8 cellular contexts compared by ENCODE assay signal in genomic region chr6:42452171-42453026, GRCh38. TPM values are rescaled to one million over a fixed set of nuclear protein-coding genes. Genes with fewer than 3 reads are reported as not detected.
DNase-seq lines count a peak whose midpoint lies in the region; ATAC-seq, FAIRE-seq and TF ChIP-seq lines count a peak whose summit lies in the region.

No MANE protein-coding gene starts in this region.

- peak overlapping the region; percentile 100 for H3K4me3 Mint-ChIP-seq in T-helper 17 cell

- no peaks in the 10 kb centered on the region for H3K27me3 ChIP-seq in GM12878 (replicated peaks in 1 of 2; ENCODE audit: control insufficient read depth in 2 of 2, insufficient read depth in 2 of 2, low read length in 1 of 2)

- H3K9ac ChIP-seq in GM12878 (ENCODE audit: control insufficient read depth, insufficient read depth, low read length) = peak overlapping the region; percentile 87

- H3K4me3 ChIP-seq in GM12878 = peak overlapping the region; percentile 88

- H3K4me1 Mint-ChIP-seq in T-helper 17 cell = peaks cover 37% of the 10 kb centered on the region

- no peaks in the 10 kb centered on the region for H3K27me3 Mint-ChIP-seq in T-helper 17 cell

- ATAC-seq in T-helper 17 cell = peak; percentile 52
- ATAC-seq in GM12878 = peak; percentile 60
- peak; percentile 48 for ATAC-seq in sciatic nerve

- RAD21 ChIA-PET in GM12878 (lab: Charles Lee; ENCODE audit: unreplicated experiment) = interaction anchor here (0.6 to 5.6 kb wide), 17 partner anchors 10 to 1145 kb away, joined by 3 to 44 read pairs (median 5); no protein-coding TSS in a partner anchor

- H4K20me1 ChIP-seq in GM12878 (ENCODE audit: control insufficient read depth, insufficient read depth) = no peaks in the 10 kb centered on the region

- peak overlapping the region; percentile 100 for H3K4me2 ChIP-seq in GM12878 (ENCODE audit: control insufficient read depth, insufficient read depth)

- TF ChIP-seq POLR2A in H54 (IDR thresholded peaks at IDR 0.05; ENCODE audit: low read depth, low read length) = peak; percentile 56
- peak; percentile 76 for TF ChIP-seq POLR2A in GM12878 (IDR thresholded peaks at IDR 0.05; ENCODE audit: low read depth, low read length)

- DNase-seq in EH (ENCODE audit: low read depth) (peak; percentile 81), H54 (ENCODE audit: insufficient read length, low spot score) (peak; percentile 45), NCI-H1048 (lab: John Stamatoyannopoulos, UW) (peak; percentile 49), T-helper 17 cell (peak; percentile 30 to 31 (median 30)), GM12878 (ENCODE audit: low read depth, low spot score) (no peak), hypothalamus (lab: John Stamatoyannopoulos, UW) (peak in 33 of 51 donors; percentile 17 to 79 (median 50)), sciatic nerve (ENCODE audit: low spot score) (peak; percentile 79), NCI-H2171 treated with DMSO at 0.1 percent for 48 hours (lab: John Stamatoyannopoulos, UW) (no peak)

- peaks cover 34% of the 10 kb centered on the region for H3K79me2 ChIP-seq in GM12878 (ENCODE audit: control insufficient read depth, insufficient read depth, low read length)

- H3K4me1 ChIP-seq in GM12878 (ENCODE audit: control insufficient read depth, insufficient read depth, low read length) = peaks cover 12% of the 10 kb centered on the region

- H3K36me3 ChIP-seq in GM12878 (ENCODE audit: control insufficient read depth in 2 of 2, insufficient read depth in 2 of 2, low read length in 1 of 2) = no peaks in the 10 kb centered on the region

- TF ChIP-seq RAD21 in GM12878 (IDR thresholded peaks at IDR 0.05; ENCODE audit: insufficient read depth, low read depth, low read length) = no peak

- TSS peak; percentile 94 for BruUV-seq in GM12878 (replicated peaks; lab: Mats Ljungman, UMichigan)

- H3K9me3 ChIP-seq in T-helper 17 cell (ENCODE audit: control insufficient read depth, low read length, poor library complexity, severe bottlenecking) (no peaks in the 10 kb centered on the region), GM12878 (replicated peaks; ENCODE audit: control insufficient read depth, insufficient read depth, low read length) (no peaks in the 10 kb centered on the region)

- in situ Hi-C loops in GM12878 (cut with MboI) = no loop called here

- SMC1A ChIA-PET in GM12878 (lab: Charles Lee; ENCODE audit: uncharacterized antibody, unreplicated experiment) = interaction anchor here (0.6 to 4.8 kb wide), 14 partner anchors 11 to 559 kb away, joined by 3 to 29 read pairs (median 4); no protein-coding TSS in a partner anchor

- TF ChIP-seq CTCF in GM12878 (IDR thresholded peaks at IDR 0.05 in 2 of 3, conservative IDR thresholded peaks at IDR 0.05 in 1 of 3; ENCODE audit: control insufficient read depth in 2 of 3, extremely low read depth in 1 of 3, insufficient read depth in 1 of 3, low read depth in 3 of 3, low read length in 3 of 3) = no peak

- peak overlapping the region; percentile 89 for H2AFZ ChIP-seq in GM12878 (ENCODE audit: control insufficient read depth, low read depth, low read length)

- WGBS in GM12878 (ENCODE audit: insufficient coverage, insufficient replicate concordance, low lambda C conversion rate, missing lambda C conversion rate) = under 1% methylated on average over 63 of the region's 78 CpGs

- no peak for TF ChIP-seq EP300 in GM12878 (IDR thresholded peaks at IDR 0.05; ENCODE audit: borderline replicate concordance in 1 of 2, control insufficient read depth in 1 of 2, low read depth in 2 of 2, low read length in 2 of 2)

- H3K27ac Mint-ChIP-seq in T-helper 17 cell = peak overlapping the region; percentile 92

- peaks cover 3% of the 10 kb centered on the region for H3K36me3 Mint-ChIP-seq in T-helper 17 cell (ENCODE audit: low read depth)

- FAIRE-seq in H54 (lab: Jason Lieb, UNC) (no peak), GM12878 (lab: Jason Lieb, UNC) (peak; percentile 54)

- CTCF ChIA-PET in GM12878 (lab: Yijun Ruan, JAX) = interaction anchor here (0.7 to 3.2 kb wide), 12 partner anchors 9 to 227 kb away, joined by 3 to 26 read pairs (median 6); no protein-coding TSS in a partner anchor

- intact Hi-C loops in GM12878 (cut with micrococcal nuclease; ENCODE audit: unreplicated experiment) (loop anchor here (2.0 to 5.0 kb wide), 2 partner anchors 54 to 85 kb away; no protein-coding TSS in a partner anchor), sciatic nerve (cut with DNase I) (no loop called here)

- H3K27ac ChIP-seq in GM12878 (ENCODE audit: control insufficient read depth, insufficient read depth) = peak overlapping the region; percentile 68

- POLR2A ChIA-PET in GM12878 (lab: Charles Lee) = interaction anchor here (0.6 to 2.6 kb wide), 17 partner anchors 20 to 238 kb away, joined by 3 to 24 read pairs (median 5); no protein-coding TSS in a partner anchor

TF ChIP-seq in GM12878, 131 proteins besides CTCF, POLR2A, EP300 and RAD21 (continues in another document):
- TF ChIP-seq SIN3A (IDR thresholded peaks at IDR 0.05; ENCODE audit: low read depth, low read length) (no peak), TCF12 (IDR thresholded peaks at IDR 0.05; ENCODE audit: low read depth, low read length) (0 out of 2 replicates have a peak, but pooled peaks have one; percentile 39), SMARCA5 (IDR thresholded peaks at IDR 0.05) (no peak), BHLHE40 (IDR thresholded peaks at IDR 0.05; ENCODE audit: borderline replicate concordance in 1 of 2, low read depth in 2 of 2, low read length in 1 of 2) (no peak; a peak in 1 of 4 replicates), PRDM15 (CRISPR knock-in tag; IDR thresholded peaks at IDR 0.05) (no peak), NFYA (IDR thresholded peaks at IDR 0.05; ENCODE audit: borderline replicate concordance, low read depth, low read length) (no peak), TCF7 (IDR thresholded peaks at IDR 0.05; ENCODE audit: borderline replicate concordance) (no peak), NR2C2 (IDR thresholded peaks at IDR 0.05; ENCODE audit: borderline replicate concordance, control insufficient read depth, insufficient read length, low read depth) (no peak), TARDBP (IDR thresholded peaks at IDR 0.05; ENCODE audit: borderline replicate concordance) (peak; percentile 35; the same call in 1 of the 2 replicates), CHD2 (IDR thresholded peaks at IDR 0.05; ENCODE audit: borderline replicate concordance, low read depth, low read length) (peak; percentile 71; the same call in 1 of the 2 replicates), MTA3 (IDR thresholded peaks at IDR 0.05; ENCODE audit: borderline replicate concordance, low read length) (peak; percentile 18; the same call in 1 of the 2 replicates), SMC3 (IDR thresholded peaks at IDR 0.05; ENCODE audit: borderline replicate concordance, low read length) (no peak), BACH1 (IDR thresholded peaks at IDR 0.05; ENCODE audit: borderline replicate concordance) (peak; percentile 75; the same call in 1 of the 2 replicates), CBFB (IDR thresholded peaks at IDR 0.05; ENCODE audit: low read depth) (no peak), SMAD5 (IDR thresholded peaks at IDR 0.05; ENCODE audit: low read depth) (no peak; the same call in 1 of the 2 replicates), ZNF384 (IDR thresholded peaks at IDR 0.05; ENCODE audit: borderline replicate concordance, low read depth, low read length) (no peak), SREBF1 (IDR thresholded peaks at IDR 0.05; ENCODE audit: low read length) (no peak), RB1 (IDR thresholded peaks at IDR 0.05; ENCODE audit: borderline replicate concordance) (peak; percentile 63; the same call in 1 of the 2 replicates)

RNA-seq across cellular contexts. Expression of gene TRERF1, which starts 0.7 kb away (rescaled TPM):
- total RNA-seq in T-helper 17 cell (10 to 100 TPM; 28.6 to 31.2 TPM), GM12878 (2014; rRNA removed) (10.1 and 10.7 TPM in 2 replicates), GM12878 (2014; rRNA removed; fragmentation: Illumina TruSeq; extraction: Trizol) (7.5 and 7.9 TPM in 2 replicates), GM12878 (2021) (19.4 and 19.5 TPM in 2 replicates), sciatic nerve (7.0 TPM)
- total RNA-seq in GM12878 (2013; cell fraction: nucleolus; rRNA removed) = 18.5 and 22.0 TPM in 2 replicates
- polyA plus RNA-seq in GM12878 (2011; ENCODE audit: low read depth) = 3.9 TPM
- polyA plus RNA-seq in GM12878 (2011; rRNA removed) (1.9 and 2.3 TPM in 2 replicates), GM12878 (2014; fragmentation: Illumina TruSeq; extraction: Trizol) (12.7 and 13.6 TPM in 2 replicates), GM12878 (2014; fragmentation: Nextera tagmentation; extraction: Ambion mirVana) (1 to 10 TPM; 2.2 to 2.6 TPM), GM12878 (2014; rRNA removed) (11.7 and 15.0 TPM in 2 replicates), GM12878 (2016; fragmentation: Nextera tagmentation; extraction: Ambion mirVana) (1 to 10 TPM; 5.5 to 6.6 TPM)
- polyA plus RNA-seq in GM12878 (2011; cell fraction: cytosol; rRNA removed) = 1.9 and 2.1 TPM in 2 replicates
- polyA plus RNA-seq in GM12878 (2011; cell fraction: nucleus; rRNA removed) = 5.0 and 6.6 TPM in 2 replicates
- polyA plus RNA-seq in GM12878 (2012) = 6.3 and 7.2 TPM in 2 replicates
- polyA minus RNA-seq in GM12878 (2011; rRNA and poly(A)+ RNA removed) = 2.2 and 3.4 TPM in 2 replicates
- 1.7 and 2.7 TPM in 2 replicates for polyA minus RNA-seq in GM12878 (2011; cell fraction: cytosol; rRNA and poly(A)+ RNA removed)
- polyA minus RNA-seq in GM12878 (2011; cell fraction: nucleus; rRNA and poly(A)+ RNA removed) = 1.3 and 2.6 TPM in 2 replicates

Comparison
In these comparisons a context has a peak if more than half of its experiments do, and no peak if none do; other contexts are left out.
1. DNase-seq: peak in EH (single experiment), H54 (single experiment), NCI-H1048 (single experiment), T-helper 17 cell (3 of 3), hypothalamus (33 of 51) and sciatic nerve (single experiment); none in GM12878 (single experiment) and NCI-H2171 treated with DMSO at 0.1 percent for 48 hours (single experiment).
2. Peak in every context shown above with its lines, with median percentiles within 50 percentile points of each other: ATAC-seq.